ENCODE assay signal across 1 cellular context in the genomic region with DNA sequence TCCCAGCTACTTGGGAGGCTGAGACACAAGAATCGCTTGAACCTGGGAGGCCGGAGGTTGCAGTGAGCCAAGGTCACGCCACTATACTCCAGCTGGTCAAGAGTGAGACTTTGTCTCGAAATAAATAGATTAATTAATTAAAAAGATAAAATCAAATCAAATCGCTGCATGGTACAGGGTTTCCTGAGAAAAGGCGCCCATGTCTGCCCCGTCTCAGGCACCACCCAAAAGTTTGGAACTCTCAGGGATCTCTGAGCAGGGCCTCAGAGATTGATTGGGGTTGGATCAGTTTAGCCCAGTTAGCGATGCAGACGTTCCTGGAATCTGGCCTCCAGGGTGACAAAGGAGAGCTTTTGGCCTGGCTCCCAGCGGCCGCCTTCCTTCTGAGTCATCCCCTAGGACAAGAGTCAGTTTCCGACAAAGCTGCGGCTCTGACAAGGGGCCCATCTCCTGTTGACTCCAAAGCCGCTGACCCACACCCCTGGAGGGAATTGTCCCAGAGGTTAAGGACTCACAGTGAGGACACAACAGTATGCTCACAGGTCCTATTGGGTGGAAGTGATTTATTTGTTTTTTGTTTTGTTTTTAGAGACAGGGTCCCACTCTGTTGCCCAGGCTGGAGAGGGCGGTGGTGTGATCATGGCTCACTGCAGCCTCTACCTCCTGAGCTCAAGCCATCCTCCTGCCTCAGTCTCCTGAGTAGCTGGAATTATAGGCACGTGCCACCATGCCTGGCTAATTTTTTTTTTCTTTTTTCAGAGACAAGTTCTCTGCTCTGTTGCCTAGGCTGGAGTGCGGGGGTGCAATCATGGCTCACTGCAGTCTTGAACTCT.
TF ChIP-seq lines count a peak whose summit lies in the region.

No MANE protein-coding gene starts in this region.

TF ChIP-seq in K562, 482 proteins besides CTCF, POLR2A, EP300 and RAD21 (continued from another document and continues in another):
- TF ChIP-seq, protein P1, sequence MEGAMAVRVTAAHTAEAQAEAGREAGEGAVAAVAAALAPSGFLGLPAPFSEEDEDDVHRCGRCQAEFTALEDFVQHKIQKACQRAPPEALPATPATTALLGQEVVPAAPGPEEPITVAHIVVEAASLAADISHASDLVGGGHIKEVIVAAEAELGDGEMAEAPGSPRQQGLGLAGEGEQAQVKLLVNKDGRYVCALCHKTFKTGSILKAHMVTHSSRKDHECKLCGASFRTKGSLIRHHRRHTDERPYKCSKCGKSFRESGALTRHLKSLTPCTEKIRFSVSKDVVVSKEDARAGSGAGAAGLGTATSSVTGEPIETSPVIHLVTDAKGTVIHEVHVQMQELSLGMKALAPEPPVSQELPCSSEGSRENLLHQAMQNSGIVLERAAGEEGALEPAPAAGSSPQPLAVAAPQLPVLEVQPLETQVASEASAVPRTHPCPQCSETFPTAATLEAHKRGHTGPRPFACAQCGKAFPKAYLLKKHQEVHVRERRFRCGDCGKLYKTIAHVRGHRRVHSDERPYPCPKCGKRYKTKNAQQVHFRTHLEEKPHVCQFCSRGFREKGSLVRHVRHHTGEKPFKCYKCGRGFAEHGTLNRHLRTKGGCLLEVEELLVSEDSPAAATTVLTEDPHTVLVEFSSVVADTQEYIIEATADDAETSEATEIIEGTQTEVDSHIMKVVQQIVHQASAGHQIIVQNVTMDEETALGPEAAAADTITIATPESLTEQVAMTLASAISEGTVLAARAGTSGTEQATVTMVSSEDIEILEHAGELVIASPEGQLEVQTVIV (CRISPR knock-in tag; IDR thresholded peaks at IDR 0.05; ENCODE audit: borderline replicate concordance) = no peak
- TF ChIP-seq GABPA (tag; conservative IDR thresholded peaks at IDR 0.05; ENCODE audit: low read depth) (no peak), JUN (IDR thresholded peaks at IDR 0.05; ENCODE audit: borderline replicate concordance, low read depth, low read length) (peak; percentile 88), JUN (CRISPR knock-in tag; IDR thresholded peaks at IDR 0.05; ENCODE audit: borderline replicate concordance) (no peak), ATF7 (IDR thresholded peaks at IDR 0.05) (peak; percentile 48; the same call in 1 of the 2 replicates), NR2C2 (CRISPR knock-in tag; IDR thresholded peaks at IDR 0.05) (no peak), NR2C2 (tag; IDR thresholded peaks at IDR 0.05) (peak; percentile 54), ASH1L (IDR thresholded peaks at IDR 0.05; ENCODE audit: borderline replicate concordance, low read depth, partially characterized antibody) (no peak), ELF2 (CRISPR knock-in tag; IDR thresholded peaks at IDR 0.05) (no peak), POLR2AphosphoS5 (IDR thresholded peaks at IDR 0.05; ENCODE audit: control insufficient read depth, insufficient read depth, low read depth, low read length) (no peak), ZNF695 (CRISPR knock-in tag; IDR thresholded peaks at IDR 0.05) (no peak), NCOA1 (IDR thresholded peaks at IDR 0.05; ENCODE audit: low read depth) (no peak), HMG20A (CRISPR knock-in tag; conservative IDR thresholded peaks at IDR 0.05) (no peak), MCM3 (IDR thresholded peaks at IDR 0.05) (no peak), FOXK2 (conservative IDR thresholded peaks at IDR 0.05 in 1 of 2, IDR thresholded peaks at IDR 0.05 in 1 of 2; ENCODE audit: low read depth in 2 of 2) (no peak), FUS (optimal IDR thresholded peaks at IDR 0.05; ENCODE audit: low read depth, low read length) (no peak), ZNF668 (CRISPR knock-in tag; IDR thresholded peaks at IDR 0.05) (no peak), SRSF7 (optimal IDR thresholded peaks at IDR 0.05; ENCODE audit: low read depth, low read length) (no peak), STAT5A (IDR thresholded peaks at IDR 0.05; ENCODE audit: borderline replicate concordance, low read length) (no peak), NEUROD1 (IDR thresholded peaks at IDR 0.05; ENCODE audit: borderline replicate concordance, low read depth, low read length, partially characterized antibody) (no peak), FOSL1 (tag; conservative IDR thresholded peaks at IDR 0.05) (peak; percentile 92), ZNF224 (CRISPR knock-in tag; IDR thresholded peaks at IDR 0.05) (no peak), SMARCE1 (IDR thresholded peaks at IDR 0.05) (peak; percentile 68), MAFF (IDR thresholded peaks at IDR 0.05; ENCODE audit: low read length) (no peak), MEIS2 (IDR thresholded peaks at IDR 0.05; ENCODE audit: partially characterized antibody) (peak; percentile 54), SRSF3 (IDR thresholded peaks at IDR 0.05; ENCODE audit: insufficient read depth, low read length) (no peak), TARDBP (IDR thresholded peaks at IDR 0.05) (no peak), HDAC6 (IDR thresholded peaks at IDR 0.05; ENCODE audit: low read depth, low read length) (no peak), ZNF12 (CRISPR knock-in tag; IDR thresholded peaks at IDR 0.05) (peak; percentile 98), RUNX1 (IDR thresholded peaks at IDR 0.05; ENCODE audit: low read depth) (no peak), ZNF143 (CRISPR knock-in tag; IDR thresholded peaks at IDR 0.05) (no peak), SMC3 (conservative IDR thresholded peaks at IDR 0.05; ENCODE audit: insufficient read depth, low read depth, low read length) (no peak), U2AF2 (optimal IDR thresholded peaks at IDR 0.05; ENCODE audit: low read depth, low read length) (no peak), ZNF232 (CRISPR knock-in tag; IDR thresholded peaks at IDR 0.05) (no peak), SP1 (CRISPR knock-in tag; IDR thresholded peaks at IDR 0.05) (no peak), GATA2 (CRISPR knock-in tag; IDR thresholded peaks at IDR 0.05) (no peak), ZNF699 (CRISPR knock-in tag; IDR thresholded peaks at IDR 0.05; ENCODE audit: insufficient replicate concordance) (no peak)
- TF ChIP-seq, protein P2, sequence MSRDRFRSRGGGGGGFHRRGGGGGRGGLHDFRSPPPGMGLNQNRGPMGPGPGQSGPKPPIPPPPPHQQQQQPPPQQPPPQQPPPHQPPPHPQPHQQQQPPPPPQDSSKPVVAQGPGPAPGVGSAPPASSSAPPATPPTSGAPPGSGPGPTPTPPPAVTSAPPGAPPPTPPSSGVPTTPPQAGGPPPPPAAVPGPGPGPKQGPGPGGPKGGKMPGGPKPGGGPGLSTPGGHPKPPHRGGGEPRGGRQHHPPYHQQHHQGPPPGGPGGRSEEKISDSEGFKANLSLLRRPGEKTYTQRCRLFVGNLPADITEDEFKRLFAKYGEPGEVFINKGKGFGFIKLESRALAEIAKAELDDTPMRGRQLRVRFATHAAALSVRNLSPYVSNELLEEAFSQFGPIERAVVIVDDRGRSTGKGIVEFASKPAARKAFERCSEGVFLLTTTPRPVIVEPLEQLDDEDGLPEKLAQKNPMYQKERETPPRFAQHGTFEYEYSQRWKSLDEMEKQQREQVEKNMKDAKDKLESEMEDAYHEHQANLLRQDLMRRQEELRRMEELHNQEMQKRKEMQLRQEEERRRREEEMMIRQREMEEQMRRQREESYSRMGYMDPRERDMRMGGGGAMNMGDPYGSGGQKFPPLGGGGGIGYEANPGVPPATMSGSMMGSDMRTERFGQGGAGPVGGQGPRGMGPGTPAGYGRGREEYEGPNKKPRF (IDR thresholded peaks at IDR 0.05; ENCODE audit: low read depth, low read length) = no peak
- TF ChIP-seq, protein P3, sequence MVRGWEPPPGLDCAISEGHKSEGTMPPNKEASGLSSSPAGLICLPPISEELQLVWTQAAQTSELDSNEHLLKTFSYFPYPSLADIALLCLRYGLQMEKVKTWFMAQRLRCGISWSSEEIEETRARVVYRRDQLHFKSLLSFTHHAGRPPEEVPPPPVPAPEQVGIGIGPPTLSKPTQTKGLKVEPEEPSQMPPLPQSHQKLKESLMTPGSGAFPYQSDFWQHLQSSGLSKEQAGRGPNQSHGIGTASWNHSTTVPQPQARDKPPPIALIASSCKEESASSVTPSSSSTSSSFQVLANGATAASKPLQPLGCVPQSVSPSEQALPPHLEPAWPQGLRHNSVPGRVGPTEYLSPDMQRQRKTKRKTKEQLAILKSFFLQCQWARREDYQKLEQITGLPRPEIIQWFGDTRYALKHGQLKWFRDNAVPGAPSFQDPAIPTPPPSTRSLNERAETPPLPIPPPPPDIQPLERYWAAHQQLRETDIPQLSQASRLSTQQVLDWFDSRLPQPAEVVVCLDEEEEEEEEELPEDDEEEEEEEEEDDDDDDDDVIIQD (CRISPR knock-in tag; IDR thresholded peaks at IDR 0.05) = no peak
- TF ChIP-seq, protein P4, sequence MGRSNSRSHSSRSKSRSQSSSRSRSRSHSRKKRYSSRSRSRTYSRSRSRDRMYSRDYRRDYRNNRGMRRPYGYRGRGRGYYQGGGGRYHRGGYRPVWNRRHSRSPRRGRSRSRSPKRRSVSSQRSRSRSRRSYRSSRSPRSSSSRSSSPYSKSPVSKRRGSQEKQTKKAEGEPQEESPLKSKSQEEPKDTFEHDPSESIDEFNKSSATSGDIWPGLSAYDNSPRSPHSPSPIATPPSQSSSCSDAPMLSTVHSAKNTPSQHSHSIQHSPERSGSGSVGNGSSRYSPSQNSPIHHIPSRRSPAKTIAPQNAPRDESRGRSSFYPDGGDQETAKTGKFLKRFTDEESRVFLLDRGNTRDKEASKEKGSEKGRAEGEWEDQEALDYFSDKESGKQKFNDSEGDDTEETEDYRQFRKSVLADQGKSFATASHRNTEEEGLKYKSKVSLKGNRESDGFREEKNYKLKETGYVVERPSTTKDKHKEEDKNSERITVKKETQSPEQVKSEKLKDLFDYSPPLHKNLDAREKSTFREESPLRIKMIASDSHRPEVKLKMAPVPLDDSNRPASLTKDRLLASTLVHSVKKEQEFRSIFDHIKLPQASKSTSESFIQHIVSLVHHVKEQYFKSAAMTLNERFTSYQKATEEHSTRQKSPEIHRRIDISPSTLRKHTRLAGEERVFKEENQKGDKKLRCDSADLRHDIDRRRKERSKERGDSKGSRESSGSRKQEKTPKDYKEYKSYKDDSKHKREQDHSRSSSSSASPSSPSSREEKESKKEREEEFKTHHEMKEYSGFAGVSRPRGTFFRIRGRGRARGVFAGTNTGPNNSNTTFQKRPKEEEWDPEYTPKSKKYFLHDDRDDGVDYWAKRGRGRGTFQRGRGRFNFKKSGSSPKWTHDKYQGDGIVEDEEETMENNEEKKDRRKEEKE (IDR thresholded peaks at IDR 0.05; ENCODE audit: borderline replicate concordance in 1 of 2, control insufficient read depth in 1 of 2, low read depth in 2 of 2, low read length in 1 of 2) = no peak
- TF ChIP-seq, protein P5, sequence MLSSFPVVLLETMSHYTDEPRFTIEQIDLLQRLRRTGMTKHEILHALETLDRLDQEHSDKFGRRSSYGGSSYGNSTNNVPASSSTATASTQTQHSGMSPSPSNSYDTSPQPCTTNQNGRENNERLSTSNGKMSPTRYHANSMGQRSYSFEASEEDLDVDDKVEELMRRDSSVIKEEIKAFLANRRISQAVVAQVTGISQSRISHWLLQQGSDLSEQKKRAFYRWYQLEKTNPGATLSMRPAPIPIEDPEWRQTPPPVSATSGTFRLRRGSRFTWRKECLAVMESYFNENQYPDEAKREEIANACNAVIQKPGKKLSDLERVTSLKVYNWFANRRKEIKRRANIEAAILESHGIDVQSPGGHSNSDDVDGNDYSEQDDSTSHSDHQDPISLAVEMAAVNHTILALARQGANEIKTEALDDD (IDR thresholded peaks at IDR 0.05) = no peak
- TF ChIP-seq, protein P6, sequence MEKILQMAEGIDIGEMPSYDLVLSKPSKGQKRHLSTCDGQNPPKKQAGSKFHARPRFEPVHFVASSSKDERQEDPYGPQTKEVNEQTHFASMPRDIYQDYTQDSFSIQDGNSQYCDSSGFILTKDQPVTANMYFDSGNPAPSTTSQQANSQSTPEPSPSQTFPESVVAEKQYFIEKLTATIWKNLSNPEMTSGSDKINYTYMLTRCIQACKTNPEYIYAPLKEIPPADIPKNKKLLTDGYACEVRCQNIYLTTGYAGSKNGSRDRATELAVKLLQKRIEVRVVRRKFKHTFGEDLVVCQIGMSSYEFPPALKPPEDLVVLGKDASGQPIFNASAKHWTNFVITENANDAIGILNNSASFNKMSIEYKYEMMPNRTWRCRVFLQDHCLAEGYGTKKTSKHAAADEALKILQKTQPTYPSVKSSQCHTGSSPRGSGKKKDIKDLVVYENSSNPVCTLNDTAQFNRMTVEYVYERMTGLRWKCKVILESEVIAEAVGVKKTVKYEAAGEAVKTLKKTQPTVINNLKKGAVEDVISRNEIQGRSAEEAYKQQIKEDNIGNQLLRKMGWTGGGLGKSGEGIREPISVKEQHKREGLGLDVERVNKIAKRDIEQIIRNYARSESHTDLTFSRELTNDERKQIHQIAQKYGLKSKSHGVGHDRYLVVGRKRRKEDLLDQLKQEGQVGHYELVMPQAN (IDR thresholded peaks at IDR 0.05; ENCODE audit: borderline replicate concordance) = 0 out of 2 replicates have a peak, but pooled peaks have one; percentile 38
- TF ChIP-seq, protein P7, sequence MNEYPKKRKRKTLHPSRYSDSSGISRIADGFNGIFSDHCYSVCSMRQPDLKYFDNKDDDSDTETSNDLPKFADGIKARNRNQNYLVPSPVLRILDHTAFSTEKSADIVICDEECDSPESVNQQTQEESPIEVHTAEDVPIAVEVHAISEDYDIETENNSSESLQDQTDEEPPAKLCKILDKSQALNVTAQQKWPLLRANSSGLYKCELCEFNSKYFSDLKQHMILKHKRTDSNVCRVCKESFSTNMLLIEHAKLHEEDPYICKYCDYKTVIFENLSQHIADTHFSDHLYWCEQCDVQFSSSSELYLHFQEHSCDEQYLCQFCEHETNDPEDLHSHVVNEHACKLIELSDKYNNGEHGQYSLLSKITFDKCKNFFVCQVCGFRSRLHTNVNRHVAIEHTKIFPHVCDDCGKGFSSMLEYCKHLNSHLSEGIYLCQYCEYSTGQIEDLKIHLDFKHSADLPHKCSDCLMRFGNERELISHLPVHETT (CRISPR knock-in tag; conservative IDR thresholded peaks at IDR 0.05 in 1 of 2, IDR thresholded peaks at IDR 0.05 in 1 of 2) = no peak
- TF ChIP-seq, protein P8, sequence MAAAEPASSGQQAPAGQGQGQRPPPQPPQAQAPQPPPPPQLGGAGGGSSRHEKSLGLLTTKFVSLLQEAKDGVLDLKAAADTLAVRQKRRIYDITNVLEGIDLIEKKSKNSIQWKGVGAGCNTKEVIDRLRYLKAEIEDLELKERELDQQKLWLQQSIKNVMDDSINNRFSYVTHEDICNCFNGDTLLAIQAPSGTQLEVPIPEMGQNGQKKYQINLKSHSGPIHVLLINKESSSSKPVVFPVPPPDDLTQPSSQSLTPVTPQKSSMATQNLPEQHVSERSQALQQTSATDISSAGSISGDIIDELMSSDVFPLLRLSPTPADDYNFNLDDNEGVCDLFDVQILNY (CRISPR knock-in tag; IDR thresholded peaks at IDR 0.05) = no peak
- TF ChIP-seq, protein P9, sequence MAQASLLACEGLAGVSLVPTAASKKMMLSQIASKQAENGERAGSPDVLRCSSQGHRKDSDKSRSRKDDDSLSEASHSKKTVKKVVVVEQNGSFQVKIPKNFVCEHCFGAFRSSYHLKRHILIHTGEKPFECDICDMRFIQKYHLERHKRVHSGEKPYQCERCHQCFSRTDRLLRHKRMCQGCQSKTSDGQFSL (CRISPR knock-in tag; IDR thresholded peaks at IDR 0.05) = peak; percentile 69
- TF ChIP-seq, protein P9 (tag; IDR thresholded peaks at IDR 0.05) = no peak
